Comparison of ENCODE assay signal across 9 cellular contexts in genomic region chr1:151907363-151908139, GRCh38. TPM values are rescaled to one million over a fixed set of nuclear protein-coding genes. Genes with fewer than 3 reads are reported as not detected.
DNase-seq lines count a peak whose midpoint lies in the region; ATAC-seq and TF ChIP-seq lines count a peak whose summit lies in the region.
"Had no signal": no experiment of that assay in that cellular context is flagged by ENCODE, and none has a peak within 500 bp of the region (broad histone marks: within the 10 kb centered on the region; RNA-seq: fewer than 3 reads in every experiment).

No MANE protein-coding gene starts in this region.

- no peaks in the 10 kb centered on the region for H3K27me3 ChIP-seq in CD4-positive, alpha-beta memory T cell (ENCODE audit: insufficient read depth, low read length)
- H3K27me3 ChIP-seq in HCT116 (ENCODE audit: insufficient read depth, low read length), result no peaks in the 10 kb centered on the region
- H3K27me3 ChIP-seq in iPS-20b (ENCODE audit: insufficient read depth, low read length), result no peaks in the 10 kb centered on the region

- peak overlapping the region in 5 of 7 donors; percentile 73 to 93 (median 86) for H3K27ac Mint-ChIP-seq in CD4-positive, alpha-beta memory T cell

- peaks cover 31 to 61% (median 50%) of the 10 kb centered on the region in 4 donors for H3K4me1 Mint-ChIP-seq in CD4-positive, alpha-beta memory T cell

- peak overlapping the region; percentile 95; the same call in 1 of the 2 replicates for H3K4me2 ChIP-seq in HCT116 (ENCODE audit: low read length)

- no peak overlapping the region for H3K27ac ChIP-seq in CD4-positive, alpha-beta memory T cell (ENCODE audit: low read depth, low read length)
- H3K27ac ChIP-seq in HCT116 (ENCODE audit: low read depth, low read length) (peak overlapping the region; percentile 74; the same call in 1 of the 2 replicates), VCaP (peak overlapping the region; percentile 92), iPS-20b (ENCODE audit: low read length) (no peak overlapping the region)

- H3K27me3 Mint-ChIP-seq in CD4-positive, alpha-beta memory T cell, result no peaks in the 10 kb centered on the region

- H4K20me1 ChIP-seq in HCT116 (ENCODE audit: insufficient read depth), result no peaks in the 10 kb centered on the region

- peaks cover 72% of the 10 kb centered on the region for H3K4me1 ChIP-seq in CD4-positive, alpha-beta memory T cell (ENCODE audit: insufficient read depth, low read length)
- H3K4me1 ChIP-seq in HCT116 (ENCODE audit: control insufficient read depth in 1 of 2, insufficient read depth in 2 of 2, low read length in 2 of 2) (peaks cover 7 to 14% of the 10 kb centered on the region in 2 experiments; a peak in 3 of 4 replicates), iPS-20b (ENCODE audit: insufficient read depth, low read length) (peaks cover 13% of the 10 kb centered on the region; the same call in 1 of the 2 replicates)

- RAD21 ChIA-PET in HCT116 (lab: Charles Lee; ENCODE audit: low non-redundant PET in 1 of 2, low total read pairs in 2 of 2, uncharacterized antibody in 2 of 2, unreplicated experiment in 2 of 2), result no interaction called here

- peak overlapping the region; percentile 48 to 88 (median 86) for H3K4me3 Mint-ChIP-seq in CD4-positive, alpha-beta memory T cell

- POLR2A ChIA-PET in CD4-positive, alpha-beta memory T cell (lab: Charles Lee; ENCODE audit: partially characterized antibody), result interaction anchor here (0.8 to 9.6 kb wide), 7 partner anchors 13 to 145 kb away, joined by 3 to 248 read pairs (median 4); partner anchors contain the start of gene C2CD4D
- POLR2A ChIA-PET in HCT116 (lab: Charles Lee), result interaction anchor here (0.9 to 1.7 kb wide), 7 partner anchors 13 to 141 kb away, joined by 3 to 7 read pairs (median 5); partner anchors contain the start of genes S100A10 and S100A11

- peaks cover 27 to 33% of the 10 kb centered on the region in 2 donors for H3K36me3 Mint-ChIP-seq in CD4-positive, alpha-beta memory T cell

- ATAC-seq in HCT116, result no peak
- ATAC-seq in HG03469 (IDR thresholded peaks at IDR 0.05; ENCODE audit: unreplicated experiment), result no peak
- no peak for ATAC-seq in GM21447 (IDR thresholded peaks at IDR 0.05; ENCODE audit: unreplicated experiment)
- ATAC-seq in GM18511 (IDR thresholded peaks at IDR 0.05; ENCODE audit: unreplicated experiment), result no peak

- peaks cover 0 to 8% of the 10 kb centered on the region in 2 donors for H3K9me3 ChIP-seq in CD4-positive, alpha-beta memory T cell (ENCODE audit: control insufficient read depth in 1 of 2, low read length in 2 of 2)
- H3K9me3 ChIP-seq in HCT116 (ENCODE audit: control insufficient read depth in 1 of 2, insufficient read depth in 1 of 2, low read depth in 1 of 2, low read length in 2 of 2) (peaks cover 8 to 12% of the 10 kb centered on the region in 2 experiments; a peak in 3 of 4 replicates), iPS-20b (ENCODE audit: insufficient read depth, low read depth, low read length) (peaks cover 14% of the 10 kb centered on the region)

- no peak for TF ChIP-seq CTCF in HCT116 (IDR thresholded peaks at IDR 0.05 in 2 of 3, conservative IDR thresholded peaks at IDR 0.05 in 1 of 3; ENCODE audit: borderline replicate concordance in 1 of 3, insufficient read depth in 1 of 3, low read depth in 2 of 3, low read length in 2 of 3)
- TF ChIP-seq CTCF in VCaP (conservative IDR thresholded peaks at IDR 0.05), result no peak

- H3K4me3 ChIP-seq in CD4-positive, alpha-beta memory T cell (ENCODE audit: low read length in 2 of 2), result peak overlapping the region in 1 of 2 donors; percentile 15
- H3K4me3 ChIP-seq in HCT116 (replicated peaks in 1 of 2; ENCODE audit: low read depth in 1 of 2, low read length in 2 of 2) (peak overlapping the region in 1 of 2 experiments; percentile 87; a peak in 2 of 4 replicates), iPS-20b (ENCODE audit: low read length) (peak overlapping the region; percentile 78; the same call in 1 of the 2 replicates)

- no peak overlapping the region for H2AFZ ChIP-seq in HCT116 (ENCODE audit: low read depth, low read length, poor library complexity, severe bottlenecking)

- no peak for DNase-seq in CD4-positive, alpha-beta memory T cell
- DNase-seq in HCT116 (ENCODE audit: low read depth, low spot score) (peak; percentile 31), NCI-H2196 treated with DMSO at 0.1 percent for 48 hours (lab: John Stamatoyannopoulos, UW; ENCODE audit: unreplicated experiment) (no peak)
- DNase-seq: NCI-H1092 treated with DMSO at 0.1 percent for 48 hours had no signal

- CTCF ChIA-PET in CD4-positive, alpha-beta memory T cell (lab: Charles Lee; ENCODE audit: partially characterized antibody), result interaction anchor here (0.7 to 4.5 kb wide), 6 partner anchors 9 to 127 kb away, joined by 3 to 48 read pairs (median 14); no protein-coding TSS in a partner anchor
- CTCF ChIA-PET in HCT116 (lab: Charles Lee), result interaction anchor here (0.5 to 2.4 kb wide), 7 partner anchors 8 to 106 kb away, joined by 3 to 31 read pairs (median 10); no protein-coding TSS in a partner anchor

- H3K36me3 ChIP-seq in CD4-positive, alpha-beta memory T cell (ENCODE audit: insufficient read depth, low read length), result no peaks in the 10 kb centered on the region
- peaks cover 0 to 17% of the 10 kb centered on the region in 2 experiments; a peak in 2 of 4 replicates for H3K36me3 ChIP-seq in HCT116 (ENCODE audit: control insufficient read depth in 1 of 2, insufficient read depth in 2 of 2, low read length in 2 of 2)
- H3K36me3 ChIP-seq in iPS-20b (ENCODE audit: insufficient read depth, low read depth, low read length), result peaks cover 8% of the 10 kb centered on the region; the same call in 1 of the 2 replicates

- TF ChIP-seq POLR2A in HCT116 (IDR thresholded peaks at IDR 0.05; ENCODE audit: borderline replicate concordance, extremely low read depth, insufficient read depth, insufficient read length), result peak; percentile 43

- H3K9me3 Mint-ChIP-seq in CD4-positive, alpha-beta memory T cell, result peaks cover 0 to 19% (median 13%) of the 10 kb centered on the region in 8 donors

- TF ChIP-seq RAD21 in HCT116 (IDR thresholded peaks at IDR 0.05; ENCODE audit: low read depth), result no peak

- no peak overlapping the region for H3K9ac ChIP-seq in HCT116 (ENCODE audit: low read length)
- H3K9ac ChIP-seq in iPS-20b (ENCODE audit: low read depth, low read length), result no peak overlapping the region

- H3K9me2 ChIP-seq in HCT116 (ENCODE audit: insufficient read depth), result no peaks in the 10 kb centered on the region

- H3K79me2 ChIP-seq in HCT116 (ENCODE audit: insufficient read depth, low read length), result peaks cover 38% of the 10 kb centered on the region

- intact Hi-C loops in CD4-positive, alpha-beta memory T cell (cut with micrococcal nuclease), result loop anchor here (5.0 kb wide), 1 partner anchor 70 kb away; the partner anchor contains the start of gene C2CD4D
- intact Hi-C loops in HCT116 (cut with micrococcal nuclease), result no loop called here

- no TSS peak for BruUV-seq in HCT116 (replicated peaks; lab: Mats Ljungman, UMichigan)

TF ChIP-seq in HCT116, 20 proteins besides CTCF, POLR2A, EP300 and RAD21:
- TF ChIP-seq TCF7L2 (IDR thresholded peaks at IDR 0.05; ENCODE audit: borderline replicate concordance, extremely low read depth, insufficient read depth, insufficient read length), result no peak
- TF ChIP-seq CBX3 (IDR thresholded peaks at IDR 0.05; ENCODE audit: low read depth), result peak; percentile 100
- TF ChIP-seq POLR2AphosphoS5 (IDR thresholded peaks at IDR 0.05; ENCODE audit: low read depth, low read length), result 0 out of 2 replicates have a peak, but pooled peaks have one; percentile 2
- TF ChIP-seq SRF (IDR thresholded peaks at IDR 0.05; ENCODE audit: low read depth), result no peak

RNA-seq across cellular contexts. Expression of gene THEM4, which starts 1.8 kb away (rescaled TPM):
- 100 to 1,000 TPM; 105 to 106 TPM for total RNA-seq in CD4-positive, alpha-beta memory T cell
- 100 to 1,000 TPM; 113 to 122 TPM for polyA plus RNA-seq in CD4-positive, alpha-beta memory T cell
- total RNA-seq in HCT116 (2021; ENCODE audit: unreplicated experiment), result 17.0 TPM
- polyA plus RNA-seq in HCT116 (2012), result 7.9 and 12.6 TPM in 2 replicates

RNA-seq across cellular contexts. Expression of gene THEM5, which starts 54.0 kb away (rescaled TPM):
- total RNA-seq in CD4-positive, alpha-beta memory T cell, result not detected
- polyA plus RNA-seq in CD4-positive, alpha-beta memory T cell, result under 1 TPM in 1 of 2 donors, not detected in 1; 0.40 TPM
- total RNA-seq in HCT116 (2021; ENCODE audit: unreplicated experiment), result not detected
- 0.07 TPM in 1 of 2 replicates, not detected in the other for polyA plus RNA-seq in HCT116 (2012)

Comparison
In these comparisons a context has a peak if more than half of its experiments do, and no peak if none do; other contexts are left out.
1. H3K27ac ChIP-seq: peak in HCT116 (single experiment) and VCaP (single experiment); none in CD4-positive, alpha-beta memory T cell (single experiment) and iPS-20b (single experiment).